2 cellular contexts compared by ENCODE assay signal in genomic region chr22:22609271-22609670, GRCh38.
TF ChIP-seq lines count a peak whose summit lies in the region.

No MANE protein-coding gene starts in this region.

TF ChIP-seq in IMR-90, 13 proteins besides CTCF, POLR2A, EP300 and RAD21:
- TF ChIP-seq MXI1 (IDR thresholded peaks at IDR 0.05; ENCODE audit: borderline replicate concordance, low read depth, low read length): no peak

TF ChIP-seq in K562, 482 proteins besides CTCF, POLR2A, EP300 and RAD21:
- peak; percentile 72; the same call in 1 of the 2 replicates for TF ChIP-seq ZNF184 (CRISPR knock-in tag; IDR thresholded peaks at IDR 0.05)
- peak in 1 of 2 experiments; percentile 80; a peak in 1 of 4 replicates for TF ChIP-seq ZNF639 (CRISPR knock-in tag; conservative IDR thresholded peaks at IDR 0.05 in 1 of 2, IDR thresholded peaks at IDR 0.05 in 1 of 2)
- TF ChIP-seq NR2F6 (CRISPR knock-in tag; IDR thresholded peaks at IDR 0.05): no peak
- TF ChIP-seq ZNF232 (CRISPR knock-in tag; IDR thresholded peaks at IDR 0.05): no peak
- TF ChIP-seq NEUROD1 (IDR thresholded peaks at IDR 0.05; ENCODE audit: borderline replicate concordance, low read depth, low read length, partially characterized antibody): no peak
- no peak for TF ChIP-seq MYNN (IDR thresholded peaks at IDR 0.05)
- peak; percentile 37; the same call in 1 of the 2 replicates for TF ChIP-seq MYNN (CRISPR knock-in tag; IDR thresholded peaks at IDR 0.05)
- TF ChIP-seq USF2 (CRISPR knock-in tag; IDR thresholded peaks at IDR 0.05): peak; percentile 30; the same call in 1 of the 2 replicates
- TF ChIP-seq MYBL2 (IDR thresholded peaks at IDR 0.05; ENCODE audit: low read depth): no peak
- no peak for TF ChIP-seq MYBL2 (CRISPR knock-in tag; IDR thresholded peaks at IDR 0.05; ENCODE audit: borderline replicate concordance)
- TF ChIP-seq HMGXB4 (CRISPR knock-in tag; IDR thresholded peaks at IDR 0.05): no peak
